In the genomic region with DNA sequence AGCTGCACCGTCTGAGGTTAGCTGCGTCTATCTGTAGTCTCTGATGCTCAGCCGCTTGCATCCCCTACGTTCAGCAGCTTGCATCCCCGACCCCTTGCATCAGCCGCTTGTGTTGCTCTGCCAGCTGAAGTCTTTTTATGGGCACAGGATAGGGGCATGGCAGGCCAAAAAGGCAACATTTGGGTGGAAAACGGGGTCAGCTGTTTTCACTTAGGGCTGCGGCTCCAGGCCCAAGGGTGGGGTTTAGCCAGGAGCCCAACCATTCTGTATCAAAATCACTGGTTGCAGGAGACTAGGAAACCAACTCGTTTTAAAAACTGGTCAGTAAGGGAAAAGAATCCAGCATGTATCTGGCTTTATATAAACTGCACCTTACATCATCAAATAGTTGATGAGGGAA, we compare ENCODE assay signal across 25 cellular contexts.
"Had no signal": no experiment of that assay in that cellular context is flagged by ENCODE, and none has a peak within 500 bp of the region (broad histone marks: within the 10 kb centered on the region; RNA-seq: fewer than 3 reads in every experiment).

No MANE protein-coding gene starts in this region.

- ATAC-seq: left colon; left lung; natural killer cell treated with Interleukin-12 subunit alpha and Interleukin-12 subunit beta and Interleukin-15 and Interleukin-18, amount 100 ng/mL, for 72 hours; right lobe of liver; stimulated activated memory B cell treated with anti-CD40 and anti-IgM and Interleukin-4, amounts not matched to agents 10 μg/mL and 1 μg/mL and 100 μg/mL, for 72 hours; stimulated activated naive CD8-positive, alpha-beta T cell treated with anti-CD3 and anti-CD28 coated beads, Interleukin-15, amount 100 ng/mL, for 72 hours had no signal

- H3K27me3 ChIP-seq: left lung, ovary, right atrium auricular region, right lobe of liver, tibial nerve, upper lobe of left lung, vagina had no signal

- H3K4me1 ChIP-seq: left lung, lower lobe of right lung, tibial nerve, upper lobe of left lung, vagina had no signal

- H3K4me2 ChIP-seq: smooth muscle cell had no signal

- H3K27ac ChIP-seq: left lung, lower lobe of right lung, ovary, right atrium auricular region, right lobe of liver, tibial nerve, upper lobe of left lung, vagina had no signal

- H3K9me3 ChIP-seq: left lung, lower lobe of right lung, ovary, right atrium auricular region, right lobe of liver, tibial nerve, upper lobe of left lung, vagina had no signal

- DNase-seq: hypothalamus; immature natural killer cell; kidney; left colon; left lung; lower lobe of right lung; mammary epithelial cell; mesenchymal stem cell; naive B cell; ovary; right lobe of liver; stimulated activated CD4-positive, alpha-beta T cell treated with anti-CD3 and anti-CD28 coated beads, Interleukin-1b, Interleukin-23, amount 100 ng/mL, for 48 hours; stimulated activated CD4-positive, alpha-beta T cell treated with anti-CD3 and anti-CD28 coated beads, Interleukin-2, amount 100 ng/mL, for 48 hours; stimulated activated CD4-positive, alpha-beta T cell treated with anti-CD3 and anti-CD28 coated beads, Interleukin-4, amount 100 ng/mL, for 4 hours; stimulated activated CD8-positive, alpha-beta memory T cell treated with anti-CD3 and anti-CD28 coated beads, Interleukin-4, amount 100 ng/mL, for 48 hours; stimulated activated naive CD4-positive, alpha-beta T cell treated with Interleukin-2 at 50 U/mL for 16 hours; stimulated activated naive CD8-positive, alpha-beta T cell treated with anti-CD3 and anti-CD28 coated beads, Interleukin-15, amount 100 ng/mL, for 72 hours; substantia nigra; upper lobe of left lung had no signal

- H3K36me3 ChIP-seq: left lung, lower lobe of right lung, ovary, right atrium auricular region, right lobe of liver, tibial nerve, upper lobe of left lung, vagina had no signal

- H3K4me3 ChIP-seq: left lung, lower lobe of right lung, ovary, right atrium auricular region, right lobe of liver, smooth muscle cell, tibial nerve, upper lobe of left lung, vagina had no signal
